In the genomic region with DNA sequence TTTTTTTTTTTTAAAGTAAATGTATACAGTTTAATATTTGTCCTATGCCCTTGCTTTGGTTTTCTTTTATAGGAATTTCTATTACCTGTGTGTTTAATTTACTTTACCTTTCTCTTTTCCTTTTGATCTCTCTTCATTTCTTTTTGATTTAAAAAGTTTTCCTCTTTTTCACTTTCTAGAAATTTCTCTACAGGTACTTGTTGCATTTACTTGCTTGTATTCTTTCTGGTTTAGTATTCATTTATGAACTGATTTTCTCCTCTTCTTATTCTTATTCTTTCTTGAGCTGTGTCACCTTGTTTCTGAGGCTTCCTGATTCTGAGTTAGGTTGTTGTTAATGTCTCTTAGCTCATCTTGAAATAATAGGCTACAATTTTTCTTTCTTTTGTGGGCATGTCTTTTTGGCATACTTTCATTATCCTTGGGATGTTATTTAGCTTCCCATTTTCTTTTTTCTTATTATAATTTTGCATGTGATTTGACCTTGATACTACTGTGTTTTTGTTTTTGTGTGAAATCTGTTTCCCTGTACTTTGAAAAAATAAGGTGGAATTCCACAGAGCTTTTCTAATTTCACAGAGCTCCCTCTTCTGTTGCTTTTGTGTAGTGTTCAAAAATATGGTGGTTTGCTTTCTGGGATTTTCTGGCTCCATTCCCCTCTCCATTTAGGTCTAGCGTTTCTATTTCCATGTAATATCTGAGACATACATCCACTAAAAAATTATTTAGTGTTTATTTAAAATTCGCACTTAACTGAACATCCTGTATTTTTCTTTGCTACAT, we compare ENCODE assay signal across 10 cellular contexts. TPM values are rescaled to one million over a fixed set of nuclear protein-coding genes. Genes with fewer than 3 reads are reported as not detected.
DNase-seq lines count a peak whose midpoint lies in the region; ATAC-seq and TF ChIP-seq lines count a peak whose summit lies in the region.
"Had no signal": no experiment of that assay in that cellular context is flagged by ENCODE, and none has a peak within 500 bp of the region (broad histone marks: within the 10 kb centered on the region; RNA-seq: fewer than 3 reads in every experiment).

No MANE protein-coding gene starts in this region.

- H3K4me3 Mint-ChIP-seq in T-helper 17 cell = no peak overlapping the region

- peak; percentile 51 for TF ChIP-seq CTCF in AG04450 (IDR thresholded peaks at IDR 0.05; ENCODE audit: low read depth, low read length)
- peak; percentile 27 for TF ChIP-seq CTCF in GM10266 (IDR thresholded peaks at IDR 0.05; ENCODE audit: control insufficient read depth, insufficient read depth, low read depth, missing control alignments)
- TF ChIP-seq CTCF in RWPE1 (conservative IDR thresholded peaks at IDR 0.05; ENCODE audit: low read depth) = peak; percentile 19; the same call in 1 of the 2 replicates
- peak; percentile 24 for TF ChIP-seq CTCF in foreskin fibroblast (IDR thresholded peaks at IDR 0.05; ENCODE audit: low read depth, low read length)

- POLR2A ChIA-PET in AG04450 (lab: Yijun Ruan, JAX) (no interaction called here), RWPE1 (lab: Yijun Ruan, JAX; ENCODE audit: low non-redundant PET) (no interaction called here)

- H3K27me3 ChIP-seq in AG04450 (ENCODE audit: control insufficient read depth, insufficient read depth, low read length) = no peaks in the 10 kb centered on the region

- H3K4me1 Mint-ChIP-seq in T-helper 17 cell = no peaks in the 10 kb centered on the region

- CTCF ChIA-PET in AG04450 (lab: Charles Lee) = interaction anchor here (0.6 to 1.5 kb wide), 8 partner anchors 8 to 274 kb away, joined by 3 to 5 read pairs (median 3); no protein-coding TSS in a partner anchor
- CTCF ChIA-PET in RWPE1 (lab: Yijun Ruan, JAX) = interaction anchor here (0.6 to 1.0 kb wide), 7 partner anchors 14 to 471 kb away, joined by 3 to 6 read pairs (median 3); no protein-coding TSS in a partner anchor

- H3K27me3 Mint-ChIP-seq in T-helper 17 cell = peaks cover 25% of the 10 kb centered on the region

- H3K36me3 Mint-ChIP-seq in T-helper 17 cell (ENCODE audit: low read depth) = peaks cover 3% of the 10 kb centered on the region

- ATAC-seq in T-helper 17 cell (no peak), HG02938 (IDR thresholded peaks at IDR 0.05; ENCODE audit: unreplicated experiment) (no peak)

- DNase-seq in AG04450 (ENCODE audit: low read depth, low spot score) (no peak), GM10266 (ENCODE audit: extremely low spot score) (no peak), RWPE1 (ENCODE audit: low spot score) (no peak), foreskin fibroblast (peak in 1 of 2 donors; percentile 3), T-helper 17 cell (no peak), EL (no peak)
- DNase-seq in stimulated activated CD4-positive, alpha-beta T cell treated with anti-CD3 and anti-CD28 coated beads, Interleukin-15, amount 100 ng/mL, for 24 hours = no peak
- DNase-seq: activated CD4-positive, alpha-beta T cell treated with anti-CD3 and anti-CD28 coated beads for 1 hour had no signal

- H3K9me3 ChIP-seq in AG04450 (ENCODE audit: control insufficient read depth, insufficient read depth, low read length) (no peaks in the 10 kb centered on the region), T-helper 17 cell (ENCODE audit: control insufficient read depth, low read length, poor library complexity, severe bottlenecking) (no peaks in the 10 kb centered on the region)

- no peak overlapping the region for H3K4me3 ChIP-seq in AG04450 (ENCODE audit: low read depth, low read length)
- no peak overlapping the region for H3K4me3 ChIP-seq in foreskin fibroblast (ENCODE audit: low read depth in 1 of 2, low read length in 2 of 2)

- H3K27ac ChIP-seq in AG04450 (ENCODE audit: low read depth, low read length) (no peak overlapping the region), RWPE1 (no peak overlapping the region)
- H3K27ac ChIP-seq: HL-60 had no signal

- no peak overlapping the region for H3K27ac Mint-ChIP-seq in T-helper 17 cell

RNA-seq across cellular contexts. Expression of a gene that starts 25.5 kb away (rescaled TPM):
- 8.1 and 9.3 TPM in 2 replicates for polyA plus RNA-seq in AG04450 (2011; rRNA removed)
- 21.2 and 27.8 TPM in 2 replicates for polyA minus RNA-seq in AG04450 (2011; rRNA and poly(A)+ RNA removed)
- 10 to 100 TPM; 22.3 to 26.6 TPM for total RNA-seq in T-helper 17 cell
